Comparison of ENCODE assay signal across 17 cellular contexts in the genomic region with DNA sequence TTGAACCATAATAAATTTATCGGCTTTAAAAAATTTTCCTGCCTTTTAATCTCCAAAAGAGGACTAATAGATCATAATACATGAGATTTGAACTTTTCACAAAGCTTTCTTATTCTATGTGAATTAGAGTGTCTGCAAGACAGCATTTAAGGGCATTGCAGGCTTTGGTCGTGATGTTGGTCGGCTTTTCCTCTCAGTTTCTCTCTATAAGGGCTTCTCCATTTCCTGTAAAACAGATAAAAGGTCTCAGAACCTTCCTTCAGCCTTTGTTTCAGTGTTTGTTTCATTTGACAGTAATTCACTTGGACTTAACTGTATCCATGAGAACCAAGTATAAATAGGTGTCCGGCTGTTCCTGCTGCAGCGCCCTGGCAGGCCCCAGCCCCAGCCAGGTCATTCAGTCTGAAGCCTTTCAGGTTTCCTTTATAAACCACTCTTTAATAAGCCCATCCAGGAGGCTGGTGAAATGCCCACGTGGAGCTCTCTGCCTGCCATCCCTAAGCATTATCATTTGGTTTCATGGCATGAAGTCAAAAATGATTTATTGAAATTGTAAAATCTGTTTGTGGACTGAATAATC. TPM values are rescaled to one million over a fixed set of nuclear protein-coding genes. Genes with fewer than 3 reads are reported as not detected.
A peak's percentile ranks its signal among the peaks of the same experiment; 100 is the strongest.
DNase-seq lines count a peak whose midpoint lies in the region; ATAC-seq and TF ChIP-seq lines count a peak whose summit lies in the region.
"Had no signal": no experiment of that assay in that cellular context is flagged by ENCODE, and none has a peak within 500 bp of the region (broad histone marks: within the 10 kb centered on the region; RNA-seq: fewer than 3 reads in every experiment).

No MANE protein-coding gene starts in this region.

- H3K27ac ChIP-seq in ACC112 (ENCODE audit: low read depth, low read length) = peak overlapping the region; percentile 76; the same call in 1 of the 2 replicates
- peak overlapping the region; percentile 88 for H3K27ac ChIP-seq in GM23248
- H3K27ac ChIP-seq in osteoblast (ENCODE audit: low read depth, low read length) = peak overlapping the region; percentile 83
- H3K27ac ChIP-seq in testis = no peak overlapping the region
- H3K27ac ChIP-seq: ovary had no signal

- peaks cover 5% of the 10 kb centered on the region for H3K4me1 Mint-ChIP-seq in brain

- no peaks in the 10 kb centered on the region for H3K9me2 ChIP-seq in GM23248 (ENCODE audit: insufficient read depth)

- H3K27me3 Mint-ChIP-seq in brain = no peaks in the 10 kb centered on the region
- H3K27me3 Mint-ChIP-seq: central memory CD8-positive, alpha-beta T cell had no signal

- DNase-seq in GM23248 (no peak), osteoblast (ENCODE audit: insufficient read length, low spot score, missing footprints) (no peak), NCI-H1436 treated with DMSO at 0.1 percent for 48 hours (lab: John Stamatoyannopoulos, UW) (no peak), testis (no peak), SW 1271 (lab: John Stamatoyannopoulos, UW) (no peak)
- DNase-seq: AML-193; DMS153; effector memory CD4-positive, alpha-beta T cell; Karpas-422; NCI-H1105; ovary had no signal

- H3K4me3 Mint-ChIP-seq in brain = no peak overlapping the region
- H3K4me3 Mint-ChIP-seq: central memory CD8-positive, alpha-beta T cell had no signal

- TF ChIP-seq CTCF in brain (conservative IDR thresholded peaks at IDR 0.05) (no peak), osteoblast (IDR thresholded peaks at IDR 0.05; ENCODE audit: extremely low read depth, low read depth, low read length) (no peak), testis (IDR thresholded peaks at IDR 0.05) (no peak)

- H2AFZ ChIP-seq in ACC112 (ENCODE audit: low read length, unreplicated experiment) (no peak overlapping the region), GM23248 (no peak overlapping the region), osteoblast (ENCODE audit: low read length) (no peak overlapping the region)

- 84% methylated on average over 6 of the region's 6 CpGs for WGBS in GM23248 (ENCODE audit: low coverage in 1 of 2, low lambda C conversion rate in 2 of 2, missing lambda C conversion rate in 2 of 2), 2 experiments
- 88 to 94% methylated on average over 6 of the region's 6 CpGs for WGBS in testis, 2 donors

- H3K4me1 ChIP-seq in ACC112 (ENCODE audit: control insufficient read depth, insufficient read depth, low read length, unreplicated experiment) = peaks cover 21% of the 10 kb centered on the region
- peaks cover 21% of the 10 kb centered on the region for H3K4me1 ChIP-seq in GM23248 (ENCODE audit: insufficient read depth)
- H3K4me1 ChIP-seq in osteoblast (ENCODE audit: insufficient read depth, low read length) = peaks cover 22% of the 10 kb centered on the region
- H3K4me1 ChIP-seq in testis = no peaks in the 10 kb centered on the region

- ATAC-seq in HG02973 (IDR thresholded peaks at IDR 0.05; ENCODE audit: unreplicated experiment) = no peak
- ATAC-seq: left lobe of liver, Panc1 had no signal

- no peak overlapping the region for H3K4me2 ChIP-seq in GM23248 (ENCODE audit: unreplicated experiment)
- H3K4me2 ChIP-seq in osteoblast (ENCODE audit: insufficient read depth, low read length) = no peak overlapping the region

- H3K36me3 ChIP-seq in ACC112 (ENCODE audit: insufficient read depth, low read length) = peaks cover 10% of the 10 kb centered on the region; the same call in 1 of the 2 replicates
- H3K36me3 ChIP-seq in GM23248 (ENCODE audit: low read depth) = peaks cover 25% of the 10 kb centered on the region
- H3K36me3 ChIP-seq in osteoblast (ENCODE audit: insufficient read depth, low read length) = peaks cover 45% of the 10 kb centered on the region
- no peaks in the 10 kb centered on the region for H3K36me3 ChIP-seq in testis (ENCODE audit: low read depth, missing control alignments)
- H3K36me3 ChIP-seq: ovary had no signal

- H3K36me3 Mint-ChIP-seq in brain = peaks cover 68% of the 10 kb centered on the region

- peak overlapping the region in 3 of 5 experiments; percentile 3 to 80 (median 72) for H3K27ac Mint-ChIP-seq in brain

- H3K4me3 ChIP-seq in ACC112 (ENCODE audit: low read depth, low read length) (no peak overlapping the region), GM23248 (no peak overlapping the region), osteoblast (ENCODE audit: insufficient read depth, low read length) (no peak overlapping the region), testis (no peak overlapping the region)
- H3K4me3 ChIP-seq: ovary had no signal

- intact Hi-C loops in testis (cut with DNase I; ENCODE audit: low total_unique reads) = no loop called here

- H3K27me3 ChIP-seq in ACC112 (ENCODE audit: insufficient read depth, low read length) (no peaks in the 10 kb centered on the region), GM23248 (replicated peaks; ENCODE audit: insufficient read depth) (no peaks in the 10 kb centered on the region), osteoblast (ENCODE audit: insufficient read depth, low read length) (no peaks in the 10 kb centered on the region), testis (no peaks in the 10 kb centered on the region)
- H3K27me3 ChIP-seq: ovary had no signal

- H3F3A ChIP-seq in GM23248 (ENCODE audit: insufficient read depth) = peaks cover 50% of the 10 kb centered on the region

- H4K20me1 ChIP-seq in GM23248 (ENCODE audit: insufficient read depth) = no peaks in the 10 kb centered on the region
- peaks cover 10% of the 10 kb centered on the region for H4K20me1 ChIP-seq in osteoblast (ENCODE audit: insufficient read depth, low read length)

- H3K9me3 Mint-ChIP-seq in brain = no peaks in the 10 kb centered on the region
- H3K9me3 Mint-ChIP-seq: central memory CD8-positive, alpha-beta T cell had no signal

- H3K9me3 ChIP-seq in GM23248 (ENCODE audit: low read depth) (no peaks in the 10 kb centered on the region), osteoblast (ENCODE audit: low read depth, low read length) (no peaks in the 10 kb centered on the region), testis (no peaks in the 10 kb centered on the region)
- H3K9me3 ChIP-seq: ovary had no signal

- TF ChIP-seq POLR2A in testis (IDR thresholded peaks at IDR 0.05) = no peak

- H3K9ac ChIP-seq in GM23248 = peak overlapping the region; percentile 63; the same call in 1 of the 2 replicates

- H3K79me2 ChIP-seq in ACC112 (ENCODE audit: control insufficient read depth, insufficient read depth, low read length, unreplicated experiment) (no peaks in the 10 kb centered on the region), GM23248 (ENCODE audit: insufficient read depth) (no peaks in the 10 kb centered on the region), osteoblast (ENCODE audit: insufficient read depth, low read length) (peaks cover 2% of the 10 kb centered on the region)

- in situ Hi-C loops in GM23248 (cut with MboI) = no loop called here

RNA-seq across cellular contexts. Expression of a gene that starts 37.2 kb away (rescaled TPM):
- total RNA-seq in GM23248 (2014; rRNA removed; shearing (Covaris generic)) = 108 and 123 TPM in 2 replicates
- polyA plus RNA-seq in GM23248 (2016; fragmentation: Nextera tagmentation; extraction: Ambion mirVana) = 70.8 and 72.5 TPM in 2 replicates
- 60.6 TPM for polyA plus RNA-seq in brain (ENCODE audit: insufficient read depth, low read depth, low replicate concordance)
- 120 and 155 TPM in 2 replicates for total RNA-seq in osteoblast
- total RNA-seq in testis = 100 to 1,000 TPM in 1 of 2 donors, 10 to 100 TPM in 1; 78.9 to 102 TPM
- 72.4 TPM for polyA plus RNA-seq in testis (ENCODE audit: insufficient read depth, low read depth, low replicate concordance)

Comparison
In these comparisons a context has a peak if more than half of its experiments do, and no peak if none do; other contexts are left out.
1. H3K27ac ChIP-seq: peak in ACC112 (single experiment), GM23248 (single experiment) and osteoblast (single experiment); none in testis (0 of 2).